ENCODE assay signal across 23 cellular contexts in genomic region chr2:176272870-176273269, GRCh38.
"Had no signal": no experiment of that assay in that cellular context is flagged by ENCODE, and none has a peak within 500 bp of the region (broad histone marks: within the 10 kb centered on the region; RNA-seq: fewer than 3 reads in every experiment).

No MANE protein-coding gene starts in this region.

- H3K27me3 Mint-ChIP-seq: stimulated activated memory B cell treated with anti-CD40 and anti-IgM and Interleukin-4, amounts not matched to agents 10 μg/mL and 1 μg/mL and 100 μg/mL, for 72 hours had no signal

- H3K4me2 ChIP-seq: neural progenitor cell had no signal

- H3K9me3 Mint-ChIP-seq: endodermal cell; natural killer cell treated with Interleukin-12 subunit alpha and Interleukin-12 subunit beta and Interleukin-15 and Interleukin-18, amount 100 ng/mL, for 72 hours; neural progenitor cell; stimulated activated memory B cell treated with anti-CD40 and anti-IgM and Interleukin-4, amounts not matched to agents 10 μg/mL and 1 μg/mL and 100 μg/mL, for 72 hours had no signal

- H3K27ac Mint-ChIP-seq: endodermal cell; natural killer cell treated with Interleukin-12 subunit alpha and Interleukin-12 subunit beta and Interleukin-15 and Interleukin-18, amount 100 ng/mL, for 72 hours; neural progenitor cell; stimulated activated memory B cell treated with anti-CD40 and anti-IgM and Interleukin-4, amounts not matched to agents 10 μg/mL and 1 μg/mL and 100 μg/mL, for 72 hours had no signal

- ATAC-seq: esophagus mucosa; gastrocnemius medialis; left ventricle myocardium superior; lower lobe of right lung; natural killer cell treated with Interleukin-12 subunit alpha and Interleukin-12 subunit beta and Interleukin-15 and Interleukin-18, amount 100 ng/mL, for 72 hours; stimulated activated memory B cell treated with anti-CD40 and anti-IgM and Interleukin-4, amounts not matched to agents 10 μg/mL and 1 μg/mL and 100 μg/mL, for 72 hours; stimulated activated naive CD8-positive, alpha-beta T cell treated with anti-CD3 and anti-CD28 coated beads, Interleukin-15, Interleukin-2, amounts not matched to agents 100 U/mL and 50 U/mL, for 24 hours had no signal

- H3K27me3 ChIP-seq: gastrocnemius medialis, right atrium auricular region, sigmoid colon, spleen, tibial nerve, upper lobe of left lung had no signal

- H3K4me3 Mint-ChIP-seq: endodermal cell; natural killer cell treated with Interleukin-12 subunit alpha and Interleukin-12 subunit beta and Interleukin-15 and Interleukin-18, amount 100 ng/mL, for 72 hours; neural progenitor cell; stimulated activated memory B cell treated with anti-CD40 and anti-IgM and Interleukin-4, amounts not matched to agents 10 μg/mL and 1 μg/mL and 100 μg/mL, for 72 hours had no signal

- H3K27ac ChIP-seq: epithelial cell of prostate, gastrocnemius medialis, lower lobe of right lung, neural progenitor cell, prostate gland, right atrium auricular region, sigmoid colon, skin epidermis, spleen, thoracic aorta, tibial nerve, upper lobe of left lung had no signal

- H3K9ac ChIP-seq: neural progenitor cell had no signal

- DNase-seq: cortex of kidney; endodermal cell; foreskin fibroblast; gastrocnemius medialis; head of caudate nucleus; left ventricle myocardium superior; lower lobe of right lung; sigmoid colon; spleen; stimulated activated CD4-positive, alpha-beta T cell treated with anti-CD3 and anti-CD28 coated beads, Interleukin-4, amount 100 ng/mL, for 4 hours; stimulated activated naive CD8-positive, alpha-beta T cell treated with anti-CD3 and anti-CD28 coated beads, Interleukin-15, Interleukin-2, amounts not matched to agents 100 U/mL and 50 U/mL, for 24 hours; substantia nigra; upper lobe of left lung had no signal

- H3K9me3 ChIP-seq: gastrocnemius medialis, lower lobe of right lung, prostate gland, right atrium auricular region, sigmoid colon, spleen, thoracic aorta, tibial nerve, upper lobe of left lung had no signal

- H3K36me3 ChIP-seq: gastrocnemius medialis, lower lobe of right lung, neural progenitor cell, prostate gland, right atrium auricular region, sigmoid colon, thoracic aorta, tibial nerve, upper lobe of left lung had no signal

- H3K4me3 ChIP-seq: gastrocnemius medialis, lower lobe of right lung, neural progenitor cell, prostate gland, right atrium auricular region, sigmoid colon, skin epidermis, spleen, thoracic aorta, tibial nerve, upper lobe of left lung had no signal

- H3K36me3 Mint-ChIP-seq: natural killer cell treated with Interleukin-12 subunit alpha and Interleukin-12 subunit beta and Interleukin-15 and Interleukin-18, amount 100 ng/mL, for 72 hours had no signal

- H2AFZ ChIP-seq: neural progenitor cell had no signal
